ENCODE assay signal across 8 cellular contexts in genomic region chrX:79366888-79367749, GRCh38. TPM values are rescaled to one million over a fixed set of nuclear protein-coding genes. Genes with fewer than 3 reads are reported as not detected.
DNase-seq lines count a peak whose midpoint lies in the region; ATAC-seq, FAIRE-seq and TF ChIP-seq lines count a peak whose summit lies in the region.

TSS of gene ITM2A (minus strand) at chrX:79367334. CDS start at chrX:79367215, 119 bp downstream.

- no peaks in the 10 kb centered on the region for H3K27me3 ChIP-seq in MG63

- H3K9me3 ChIP-seq in MG63: no peaks in the 10 kb centered on the region

- H3K36me3 Mint-ChIP-seq in T-cell (peaks cover 8% of the 10 kb centered on the region), immature natural killer cell (peaks cover 0 to 5% (median 0%) of the 10 kb centered on the region in 3 donors)
- peaks cover 8% of the 10 kb centered on the region for H3K36me3 Mint-ChIP-seq in activated naive CD8-positive, alpha-beta T cell treated with anti-CD3 and anti-CD28 coated beads, Interleukin-2, amount 50 U/mL, for 24 hours (ENCODE audit: low read depth)

- DNase-seq in GM12891 (ENCODE audit: insufficient read length, low spot score) (no peak), T-cell (peak; percentile 45 to 73 (median 58)), immature natural killer cell (peak; percentile 48 to 56 (median 56)), AG08396 (ENCODE audit: low spot score) (no peak), MG63 (no peak)
- DNase-seq in activated naive CD8-positive, alpha-beta T cell treated with anti-CD3 and anti-CD28 coated beads, Interleukin-2, amount 50 U/mL, for 24 hours: peak; percentile 59
- DNase-seq in stimulated activated CD4-positive, alpha-beta T cell treated with anti-CD3 and anti-CD28 coated beads, Interleukin-2, amount 100 ng/mL, for 24 hours: peak; percentile 61 to 63

- H3K27me3 Mint-ChIP-seq in T-cell (peaks cover 0 to 10% of the 10 kb centered on the region in 2 donors), immature natural killer cell (ENCODE audit: low read depth in 3 of 3) (peaks cover 9 to 12% (median 11%) of the 10 kb centered on the region in 3 donors)
- no peaks in the 10 kb centered on the region for H3K27me3 Mint-ChIP-seq in activated naive CD8-positive, alpha-beta T cell treated with anti-CD3 and anti-CD28 coated beads, Interleukin-2, amount 50 U/mL, for 24 hours

- no peaks in the 10 kb centered on the region for H3K9me3 Mint-ChIP-seq in T-cell
- no peaks in the 10 kb centered on the region for H3K9me3 Mint-ChIP-seq in activated naive CD8-positive, alpha-beta T cell treated with anti-CD3 and anti-CD28 coated beads, Interleukin-2, amount 50 U/mL, for 24 hours
- H3K9me3 Mint-ChIP-seq in immature natural killer cell: no peaks in the 10 kb centered on the region

- CTCF ChIA-PET in T-cell (lab: Charles Lee): interaction anchor here (0.5 to 1.1 kb wide), 5 partner anchors 44 to 219 kb away, joined by 3 to 6 read pairs (median 3); no protein-coding TSS in a partner anchor

- POLR2A ChIA-PET in T-cell (lab: Charles Lee): interaction anchor here (0.6 to 1.4 kb wide), 8 partner anchors 45 to 1442 kb away, joined by 3 to 7 read pairs (median 4); no protein-coding TSS in a partner anchor

- peak within 1 kb of the TSS; percentile 86 to 96 (median 89) for H3K4me3 Mint-ChIP-seq in T-cell
- H3K4me3 Mint-ChIP-seq in activated naive CD8-positive, alpha-beta T cell treated with anti-CD3 and anti-CD28 coated beads, Interleukin-2, amount 50 U/mL, for 24 hours: peak within 1 kb of the TSS; percentile 90
- H3K4me3 Mint-ChIP-seq in immature natural killer cell: peak within 1 kb of the TSS; percentile 95 to 98 (median 97)

- no peak within 1 kb of the TSS for H3K4me3 ChIP-seq in MG63

- peak within 1 kb of the TSS; percentile 96 to 99 for H3K27ac Mint-ChIP-seq in T-cell
- H3K27ac Mint-ChIP-seq in activated naive CD8-positive, alpha-beta T cell treated with anti-CD3 and anti-CD28 coated beads, Interleukin-2, amount 50 U/mL, for 24 hours: peak within 1 kb of the TSS; percentile 89
- H3K27ac Mint-ChIP-seq in immature natural killer cell: peak within 1 kb of the TSS; percentile 83 to 97 (median 92)

- no peaks in the 10 kb centered on the region for H3K36me3 ChIP-seq in MG63

- ATAC-seq in HG02678 (IDR thresholded peaks at IDR 0.05; ENCODE audit: unreplicated experiment) (peak; percentile 70), T-cell (replicated peaks in 1 of 4) (peak; percentile 78 to 85 (median 82))
- ATAC-seq in activated naive CD8-positive, alpha-beta T cell treated with anti-CD3 and anti-CD28 coated beads, Interleukin-2, amount 50 U/mL, for 24 hours: peak; percentile 77

- H3K4me1 Mint-ChIP-seq in T-cell (peaks cover 8 to 45% (median 21%) of the 10 kb centered on the region in 3 donors), immature natural killer cell (peaks cover 21 to 39% of the 10 kb centered on the region in 2 donors)
- H3K4me1 Mint-ChIP-seq in activated naive CD8-positive, alpha-beta T cell treated with anti-CD3 and anti-CD28 coated beads, Interleukin-2, amount 50 U/mL, for 24 hours: peaks cover 27% of the 10 kb centered on the region

- no peak for TF ChIP-seq POLR2A in GM12891 (IDR thresholded peaks at IDR 0.05; ENCODE audit: low read depth, low read length)

- FAIRE-seq in GM12891 (lab: Jason Lieb, UNC): peak; percentile 88

TF ChIP-seq in GM12891, 5 proteins besides CTCF, POLR2A, EP300 and RAD21:
- TF ChIP-seq POU2F2 (IDR thresholded peaks at IDR 0.05; ENCODE audit: low read depth, low read length) (no peak), PAX5 (IDR thresholded peaks at IDR 0.05; ENCODE audit: insufficient read depth, low read length, severe bottlenecking) (no peak), POLR2AphosphoS5 (IDR thresholded peaks at IDR 0.05; ENCODE audit: low read depth, low read length) (no peak), TAF1 (IDR thresholded peaks at IDR 0.05; ENCODE audit: low read depth, low read length) (no peak), SPI1 (IDR thresholded peaks at IDR 0.05; ENCODE audit: low read depth, low read length) (0 out of 2 replicates have a peak, but pooled peaks have one; percentile 10)

RNA-seq across cellular contexts. Expression of gene ITM2A, which starts in this region (rescaled TPM):
- polyA plus RNA-seq in GM12891 (2012; ENCODE audit: low read depth, missing spikeins): 15.8 TPM
- total RNA-seq in T-cell: 100 to 1,000 TPM; 102 to 163 (median 122) TPM
- polyA plus RNA-seq in immature natural killer cell: 100 to 1,000 TPM; 284 to 408 (median 367) TPM
- total RNA-seq in MG63 (2014; rRNA removed; shearing (Covaris generic); ENCODE audit: low replicate concordance): not detected in 2 replicates

Comparison
In these comparisons a context has a peak if more than half of its experiments do, and no peak if none do; other contexts are left out.
1. RNA of gene ITM2A (total RNA-seq): 102 to 163 TPM in T-cell; not detected in MG63; every median in the first group is over 100 times any median in the second.
2. DNase-seq: peak in T-cell (34 of 34), activated naive CD8-positive, alpha-beta T cell treated with anti-CD3 and anti-CD28 coated beads, Interleukin-2, amount 50 U/mL, for 24 hours (single experiment), immature natural killer cell (3 of 3) and stimulated activated CD4-positive, alpha-beta T cell treated with anti-CD3 and anti-CD28 coated beads, Interleukin-2, amount 100 ng/mL, for 24 hours (2 of 2); none in GM12891 (single experiment), AG08396 (single experiment) and MG63 (single experiment).
3. Peak in every context shown above with its lines, with median percentiles within 50 percentile points of each other: ATAC-seq, H3K27ac Mint-ChIP-seq and H3K4me3 Mint-ChIP-seq.